ENCODE assay signal across 1 cellular context in the genomic region with DNA sequence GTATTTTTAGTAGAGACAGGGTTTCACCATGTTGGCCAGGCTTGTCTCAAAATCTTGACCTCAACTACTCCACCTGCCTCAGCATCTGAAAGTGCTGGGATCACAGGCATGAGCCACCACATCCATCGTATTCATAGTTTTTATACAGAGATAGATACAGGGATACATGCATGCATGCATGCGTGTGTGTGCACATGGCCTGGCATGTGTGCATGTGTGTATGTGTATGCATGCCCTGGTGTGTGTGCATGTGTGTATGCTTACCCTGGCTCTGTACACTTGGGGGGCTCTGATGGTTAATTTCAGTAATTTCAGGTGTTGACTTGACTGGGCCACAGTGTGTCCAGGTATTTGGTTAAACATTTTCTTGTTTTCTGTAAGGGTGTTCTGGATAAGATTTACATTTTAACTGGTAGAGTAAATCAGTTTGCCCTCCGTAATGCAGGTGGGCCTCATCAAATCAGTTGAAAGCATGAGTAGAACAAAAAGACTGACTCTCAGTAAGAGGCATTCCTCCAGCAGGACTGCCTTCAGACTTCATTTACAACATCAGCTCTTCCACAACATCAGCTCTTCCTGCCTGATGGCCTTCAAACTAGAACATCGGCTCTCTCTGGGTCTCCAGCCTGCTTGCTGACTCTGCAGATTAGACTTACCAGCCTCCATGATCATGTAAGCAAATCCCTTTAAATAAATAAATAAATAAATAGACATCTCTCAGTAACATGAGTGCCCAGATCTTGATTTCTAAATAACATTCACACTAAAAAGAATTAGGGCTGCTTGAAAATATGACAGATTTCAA.
TF ChIP-seq lines count a peak whose summit lies in the region.

No MANE protein-coding gene starts in this region.

TF ChIP-seq in H1, 55 proteins besides CTCF, POLR2A, EP300 and RAD21:
- TF ChIP-seq MAFK (IDR thresholded peaks at IDR 0.05; ENCODE audit: low read depth, low read length) (no peak), GTF2F1 (IDR thresholded peaks at IDR 0.05; ENCODE audit: borderline replicate concordance, low read depth, low read length) (no peak), CTBP2 (IDR thresholded peaks at IDR 0.05; ENCODE audit: borderline replicate concordance, insufficient read depth, insufficient read length, low read length) (no peak), SAP30 (IDR thresholded peaks at IDR 0.05; ENCODE audit: insufficient read depth, insufficient replicate concordance, low read length) (no peak)
